ENCODE assay signal across 16 cellular contexts in genomic region chr12:128792881-128793280, GRCh38.
"Had no signal": no experiment of that assay in that cellular context is flagged by ENCODE, and none has a peak within 500 bp of the region (broad histone marks: within the 10 kb centered on the region; RNA-seq: fewer than 3 reads in every experiment).

No MANE protein-coding gene starts in this region.

- H3K27me3 ChIP-seq: body of pancreas, foreskin keratinocyte, suprapubic skin had no signal

- H3K9me3 ChIP-seq: body of pancreas, suprapubic skin had no signal

- H3K4me3 ChIP-seq: body of pancreas, lung, suprapubic skin had no signal

- H3K27ac Mint-ChIP-seq: activated CD4-positive, alpha-beta T cell treated with anti-CD3 and anti-CD28 coated beads, Interleukin-2, amount 10 ng/mL, durations not matched to agents 7 days and 5 days; activated naive CD8-positive, alpha-beta T cell had no signal

- H3K4me1 ChIP-seq: body of pancreas, foreskin keratinocyte, suprapubic skin had no signal

- ATAC-seq: activated T-cell treated with anti-CD3 and anti-CD28 coated beads, Interleukin-2, amount 50 U/mL, for 4 hours; body of pancreas; stimulated activated naive CD8-positive, alpha-beta T cell treated with anti-CD3 and anti-CD28 coated beads, Interleukin-15, Interleukin-2, amounts not matched to agents 100 U/mL and 50 U/mL, for 24 hours had no signal

- H3K4me3 Mint-ChIP-seq: activated CD4-positive, alpha-beta T cell treated with anti-CD3 and anti-CD28 coated beads, Interleukin-2, amount 10 ng/mL, durations not matched to agents 7 days and 5 days; activated naive CD8-positive, alpha-beta T cell; activated T-cell treated with anti-CD3 and anti-CD28 coated beads, Interleukin-2, amount 50 U/mL, for 4 hours had no signal

- H3K27me3 Mint-ChIP-seq: activated CD4-positive, alpha-beta T cell treated with anti-CD3 and anti-CD28 coated beads, Interleukin-2, amount 10 ng/mL, durations not matched to agents 7 days and 5 days; activated naive CD8-positive, alpha-beta T cell had no signal

- DNase-seq: activated CD4-positive, alpha-beta T cell treated with anti-CD3 and anti-CD28 coated beads, Interleukin-2, amount 10 ng/mL, durations not matched to agents 7 days and 5 days; activated effector memory CD4-positive, alpha-beta T cell treated with anti-CD3 and anti-CD28 coated beads, Interleukin-2, amount 50 U/mL, for 16 hours; activated T-cell treated with anti-CD3 and anti-CD28 coated beads, Interleukin-2, amount 50 U/mL, for 4 hours; amniotic stem cell; body of pancreas; cortex of kidney; effector CD8-positive, alpha-beta T cell; foreskin keratinocyte; midbrain; retina; stimulated activated CD4-positive, alpha-beta T cell treated with anti-CD3 and anti-CD28 coated beads, Interleukin-2, amount 100 ng/mL, for 48 hours; stimulated activated naive CD8-positive, alpha-beta T cell treated with anti-CD3 and anti-CD28 coated beads, Interleukin-15, Interleukin-2, amounts not matched to agents 100 U/mL and 50 U/mL, for 24 hours; trophoblast cell had no signal

- H3K9me3 Mint-ChIP-seq: activated CD4-positive, alpha-beta T cell treated with anti-CD3 and anti-CD28 coated beads, Interleukin-2, amount 10 ng/mL, durations not matched to agents 7 days and 5 days; activated T-cell treated with anti-CD3 and anti-CD28 coated beads, Interleukin-2, amount 50 U/mL, for 4 hours had no signal

- H3K27ac ChIP-seq: body of pancreas, foreskin keratinocyte, suprapubic skin had no signal
